Comparison of ENCODE assay signal across 9 cellular contexts in genomic region chr1:21651214-21652042, GRCh38. TPM values are rescaled to one million over a fixed set of nuclear protein-coding genes. Genes with fewer than 3 reads are reported as not detected.
A peak's percentile ranks its signal among the peaks of the same experiment; 100 is the strongest.
DNase-seq lines count a peak whose midpoint lies in the region; ATAC-seq, FAIRE-seq and TF ChIP-seq lines count a peak whose summit lies in the region.
"Had no signal": no experiment of that assay in that cellular context is flagged by ENCODE, and none has a peak within 500 bp of the region (broad histone marks: within the 10 kb centered on the region; RNA-seq: fewer than 3 reads in every experiment).

No MANE protein-coding gene starts in this region.

- no peak for FAIRE-seq in kidney (lab: Jason Lieb, UNC)
- FAIRE-seq: endometrium had no signal

- H3K36me3 ChIP-seq in breast epithelium (no peaks in the 10 kb centered on the region), kidney (ENCODE audit: control insufficient read depth in 1 of 2, insufficient read depth in 2 of 2, low read length in 2 of 2) (peaks cover 0 to 2% of the 10 kb centered on the region in 2 donors)

- intact Hi-C loops in breast epithelium (cut with DNase I; ENCODE audit: low total_unique reads) (loop anchor here (5.0 kb wide), 1 partner anchor 969 kb away; no protein-coding TSS in a partner anchor), kidney (cut with DNase I) (no loop called here)

- TF ChIP-seq POLR2A in breast epithelium (IDR thresholded peaks at IDR 0.05), result no peak

- TF ChIP-seq CTCF in breast epithelium (IDR thresholded peaks at IDR 0.05) (no peak), kidney (IDR thresholded peaks at IDR 0.05; ENCODE audit: borderline replicate concordance, extremely low read depth, insufficient read depth) (no peak)

- no peak for ATAC-seq in HG03521 (IDR thresholded peaks at IDR 0.05; ENCODE audit: unreplicated experiment)

- peak overlapping the region in 1 of 2 donors; percentile 54 for H3K9ac ChIP-seq in kidney (ENCODE audit: low read length in 2 of 2)

- DNase-seq in NCI-H524 (lab: John Stamatoyannopoulos, UW) (peak; percentile 23 to 53), NCI-H524 treated with DMSO at 0.1 percent for 48 hours (lab: John Stamatoyannopoulos, UW) (no peak), T follicular helper cell (ENCODE audit: low read depth) (peak; percentile 20), breast epithelium (ENCODE audit: low spot score in 2 of 2) (no peak), kidney (no peak), mesenteric fat pad (ENCODE audit: low spot score) (no peak)
- DNase-seq in stimulated activated CD8-positive, alpha-beta memory T cell treated with anti-CD3 and anti-CD28 coated beads, Interleukin-15, amount 100 ng/mL, for 48 hours (ENCODE audit: low read depth in 2 of 2), result peak; percentile 18 to 21

- H3K4me3 ChIP-seq in breast epithelium (peak overlapping the region; percentile 38 to 75 (median 58)), kidney (ENCODE audit: low read length in 2 of 2) (peak overlapping the region; percentile 43 to 63)

- H3K9me3 ChIP-seq in breast epithelium (no peaks in the 10 kb centered on the region), kidney (ENCODE audit: control insufficient read depth in 1 of 2, low read length in 2 of 2) (no peaks in the 10 kb centered on the region)

- peak overlapping the region; percentile 56 to 79 for H3K27ac ChIP-seq in breast epithelium
- peak overlapping the region; percentile 64 to 75 for H3K27ac ChIP-seq in kidney (ENCODE audit: low read depth in 2 of 2, low read length in 2 of 2)

- H3K4me1 ChIP-seq in breast epithelium, result peaks cover under 1 to 6% of the 10 kb centered on the region in 2 donors
- H3K4me1 ChIP-seq in kidney (ENCODE audit: control insufficient read depth in 1 of 2, insufficient read depth in 1 of 2, low read depth in 1 of 2, low read length in 2 of 2), result peaks cover 8 to 18% of the 10 kb centered on the region in 2 donors

- no peaks in the 10 kb centered on the region for H3K27me3 ChIP-seq in breast epithelium

RNA-seq across cellular contexts. Expression of gene RAP1GAP, which starts 17.7 kb away (rescaled TPM):
- 1 to 10 TPM in 2 of 3 donors, under 1 TPM in 1; 0.32 to 7.2 (median 6.0) TPM for total RNA-seq in breast epithelium
- total RNA-seq in kidney, result 39.2 TPM
- 200 TPM for polyA plus RNA-seq in kidney (ENCODE audit: insufficient read depth, low read depth, low replicate concordance)
- 0.26 TPM for total RNA-seq in mesenteric fat pad

Comparison
In these comparisons a context has a peak if more than half of its experiments do, and no peak if none do; other contexts are left out.
1. DNase-seq: peak in NCI-H524 (2 of 2), T follicular helper cell (single experiment) and stimulated activated CD8-positive, alpha-beta memory T cell treated with anti-CD3 and anti-CD28 coated beads, Interleukin-15, amount 100 ng/mL, for 48 hours (2 of 2); none in NCI-H524 treated with DMSO at 0.1 percent for 48 hours (single experiment), breast epithelium (0 of 2), kidney (single experiment) and mesenteric fat pad (single experiment).